ENCODE assay signal across 22 cellular contexts in the genomic region with DNA sequence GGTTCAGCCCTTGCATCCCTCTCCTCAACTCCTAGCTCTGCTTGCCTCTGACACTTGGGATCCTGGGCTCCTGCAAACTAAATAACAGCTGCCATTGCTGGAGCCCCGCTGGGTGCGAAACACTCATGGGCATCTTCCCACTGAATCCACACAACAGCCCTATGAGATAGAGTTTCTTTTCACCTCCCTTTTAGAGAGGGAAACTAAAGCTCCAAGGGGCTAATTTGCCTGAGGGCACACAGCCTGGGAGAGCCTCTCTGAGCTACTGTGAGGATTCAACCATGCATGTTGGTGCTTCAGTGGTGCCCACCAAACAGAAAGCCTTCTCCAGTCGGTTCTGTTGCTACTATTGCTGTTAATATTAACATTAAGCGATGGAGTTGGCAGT. TPM values are rescaled to one million over a fixed set of nuclear protein-coding genes. Genes with fewer than 3 reads are reported as not detected.
DNase-seq lines count a peak whose midpoint lies in the region; ATAC-seq and FAIRE-seq lines count a peak whose summit lies in the region.
"Had no signal": no experiment of that assay in that cellular context is flagged by ENCODE, and none has a peak within 500 bp of the region (broad histone marks: within the 10 kb centered on the region; RNA-seq: fewer than 3 reads in every experiment).

No MANE protein-coding gene starts in this region.

- H3K4me3 ChIP-seq in BLaER1 = no peak overlapping the region
- H3K4me3 ChIP-seq: GM23248 had no signal

- H3K27me3 Mint-ChIP-seq in naive B cell = no peaks in the 10 kb centered on the region

- H4K20me1 ChIP-seq in BLaER1 = no peaks in the 10 kb centered on the region

- DNase-seq in HTR-8/SVneo (ENCODE audit: insufficient read length, low spot score) (no peak), NCI-H345 treated with DMSO at 0.1 percent for 48 hours (lab: John Stamatoyannopoulos, UW; ENCODE audit: unreplicated experiment) (peak; percentile 31), naive B cell (no peak), OCI-M2 (lab: John Stamatoyannopoulos, UW; ENCODE audit: unreplicated experiment) (no peak), left lobe of liver (ENCODE audit: low spot score) (no peak), NCI-H510A (lab: John Stamatoyannopoulos, UW) (no peak)
- DNase-seq: AML-193, DMS 273 treated with DMSO at 0.1 percent for 48 hours, GF-D8, GM23248, HCEC 1CT, KG1, MV-4-11, NCI-H1694 treated with DMSO at 0.1 percent for 48 hours, NCI-H2107, NCI-H446 treated with DMSO at 0.1 percent for 48 hours, NCI-H748 treated with DMSO at 0.1 percent for 48 hours, OCI-M1, SHP77 treated with DMSO at 0.1 percent for 48 hours had no signal

- no peak for ATAC-seq in naive B cell (ENCODE audit: low read depth in 2 of 2)
- ATAC-seq in GM21529 (IDR thresholded peaks at IDR 0.05; ENCODE audit: unreplicated experiment) = no peak
- no peak for ATAC-seq in left lobe of liver

- no peaks in the 10 kb centered on the region for H3K9me3 Mint-ChIP-seq in naive B cell
- H3K9me3 Mint-ChIP-seq: T-helper 1 cell treated with Interleukin-12 subunit alpha and Interleukin-12 subunit beta and Interleukin-4 antibody, amounts not matched to agents 30 μg/mL and 1 μg/mL, for 36 hours had no signal

- H3K4me1 Mint-ChIP-seq in naive B cell = peaks cover 15 to 39% (median 19%) of the 10 kb centered on the region in 3 donors

- H3K4me2 ChIP-seq in BLaER1 = peak overlapping the region; percentile 44; the same call in 1 of the 2 replicates

- peaks cover 50% of the 10 kb centered on the region for H3K4me1 ChIP-seq in BLaER1

- H3K27me3 ChIP-seq in BLaER1 = no peaks in the 10 kb centered on the region

- peak overlapping the region in 5 of 8 donors; percentile 4 to 54 (median 30) for H3K4me3 Mint-ChIP-seq in naive B cell
- H3K4me3 Mint-ChIP-seq: T-helper 1 cell treated with Interleukin-12 subunit alpha and Interleukin-12 subunit beta and Interleukin-4 antibody, amounts not matched to agents 30 μg/mL and 1 μg/mL, for 36 hours had no signal

- no peaks in the 10 kb centered on the region for H3K36me3 ChIP-seq in BLaER1

- peaks cover 0 to 5% of the 10 kb centered on the region in 2 donors for H3K36me3 Mint-ChIP-seq in naive B cell

- H3K9ac ChIP-seq in BLaER1 = no peak overlapping the region
- H3K9ac ChIP-seq: GM23248 had no signal

- no peaks in the 10 kb centered on the region for H3K9me3 ChIP-seq in BLaER1

- H3K27ac Mint-ChIP-seq in naive B cell = no peak overlapping the region
- H3K27ac Mint-ChIP-seq: T-helper 1 cell treated with Interleukin-12 subunit alpha and Interleukin-12 subunit beta and Interleukin-4 antibody, amounts not matched to agents 30 μg/mL and 1 μg/mL, for 36 hours had no signal

- no peak overlapping the region for H3K27ac ChIP-seq in BLaER1
- H3K27ac ChIP-seq: GM23248 had no signal

- FAIRE-seq in HTR-8/SVneo (lab: Jason Lieb, UNC) = peak; percentile 54

RNA-seq across cellular contexts. Expression of a gene that starts 4.0 kb away (rescaled TPM):
- 10 to 100 TPM; 15.4 to 27.1 (median 20.4) TPM for polyA plus RNA-seq in naive B cell (ENCODE audit: low read depth in 6 of 6)
- total RNA-seq in left lobe of liver = 90.3 TPM

RNA-seq across cellular contexts. Expression of a gene that starts 7.2 kb away (rescaled TPM):
- polyA plus RNA-seq in naive B cell (ENCODE audit: low read depth in 6 of 6) = not detected
- total RNA-seq in left lobe of liver = 3.4 TPM

RNA-seq across cellular contexts. Expression of a gene that starts 8.7 kb away (rescaled TPM):
- polyA plus RNA-seq in naive B cell (ENCODE audit: low read depth in 6 of 6) = 1 to 10 TPM; 3.2 to 5.3 (median 4.1) TPM
- 29.3 TPM for total RNA-seq in left lobe of liver

RNA-seq across cellular contexts. Expression of a gene that starts 22.1 kb away (rescaled TPM):
- polyA plus RNA-seq in naive B cell (ENCODE audit: low read depth in 6 of 6) = 1 to 10 TPM; 2.1 to 6.7 (median 4.3) TPM
- 14.2 TPM for total RNA-seq in left lobe of liver
